ENCODE assay signal across 1 cellular context in genomic region chr2:47344890-47345583, GRCh38.
TF ChIP-seq lines count a peak whose summit lies in the region.

No MANE protein-coding gene starts in this region.

TF ChIP-seq in SK-N-SH, 30 proteins besides CTCF, POLR2A, EP300 and RAD21 (continued from another document):
- TF ChIP-seq RXRA (IDR thresholded peaks at IDR 0.05; ENCODE audit: borderline replicate concordance, low read depth) (no peak), NRF1 (IDR thresholded peaks at IDR 0.05; ENCODE audit: low read depth, low read length) (no peak), REST (IDR thresholded peaks at IDR 0.05; ENCODE audit: low read depth, low read length) (peak; percentile 76), TAF1 (IDR thresholded peaks at IDR 0.05; ENCODE audit: borderline replicate concordance, low read depth, low read length) (peak; percentile 84), SIN3A (IDR thresholded peaks at IDR 0.05; ENCODE audit: borderline replicate concordance, low read depth, low read length) (peak; percentile 92), GATA2 (CRISPR knock-in tag; IDR thresholded peaks at IDR 0.05) (no peak), CHD2 (IDR thresholded peaks at IDR 0.05; ENCODE audit: low read length, partially characterized antibody) (peak; percentile 75), YY1 (IDR thresholded peaks at IDR 0.05; ENCODE audit: low read depth) (no peak), ELF1 (IDR thresholded peaks at IDR 0.05) (peak; percentile 22; the same call in 1 of the 2 replicates), EZH2phosphoT487 (IDR thresholded peaks at IDR 0.05; ENCODE audit: borderline replicate concordance, low read depth) (no peak), ZBTB33 (IDR thresholded peaks at IDR 0.05; ENCODE audit: borderline replicate concordance, low read depth) (no peak), IRF3 (IDR thresholded peaks at IDR 0.05; ENCODE audit: low read depth, low read length) (no peak)
